25 cellular contexts compared by ENCODE assay signal in genomic region chr2:182638652-182639051, GRCh38.
"Had no signal": no experiment of that assay in that cellular context is flagged by ENCODE, and none has a peak within 500 bp of the region (broad histone marks: within the 10 kb centered on the region; RNA-seq: fewer than 3 reads in every experiment).

No MANE protein-coding gene starts in this region.

- H3K79me2 ChIP-seq: hepatocyte had no signal

- H3K9me3 ChIP-seq: gastroesophageal sphincter, heart left ventricle, mucosa of descending colon, ovary, psoas muscle, sigmoid colon, stomach, tibial artery, upper lobe of left lung had no signal

- FAIRE-seq: colon, kidney, urothelium cell line had no signal

- H3K36me3 Mint-ChIP-seq: naive B cell; natural killer cell treated with Interleukin-12 subunit alpha and Interleukin-12 subunit beta and Interleukin-15 and Interleukin-18, amount 100 ng/mL, for 72 hours; stimulated activated effector memory CD8-positive, alpha-beta T cell treated with anti-CD3 and anti-CD28 coated beads, Interleukin-12 subunit alpha, Interleukin-12 subunit beta, amount 100 ng/mL, for 72 hours had no signal

- H3K4me1 ChIP-seq: foreskin keratinocyte, gastroesophageal sphincter, heart left ventricle, psoas muscle, stomach, tibial artery, upper lobe of left lung had no signal

- H2AFZ ChIP-seq: hepatocyte had no signal

- DNase-seq: dorsolateral prefrontal cortex; effector CD4-positive, alpha-beta T cell; foreskin keratinocyte; heart left ventricle; kidney; mucosa of descending colon; naive B cell; occipital lobe; ovary; psoas muscle; right cardiac atrium; sigmoid colon; stimulated activated CD4-positive, alpha-beta T cell treated with anti-CD3 and anti-CD28 coated beads, Interleukin-2, amount 100 ng/mL, for 24 hours; stimulated activated CD4-positive, alpha-beta T cell treated with anti-CD3 and anti-CD28 coated beads, Interleukin-4, amount 100 ng/mL, for 24 hours; stimulated activated naive CD4-positive, alpha-beta T cell treated with Interleukin-2 at 50 U/mL for 16 hours; stomach; tibial artery; upper lobe of left lung had no signal

- H3K36me3 ChIP-seq: gastroesophageal sphincter, heart left ventricle, ovary, sigmoid colon, stomach, tibial artery, upper lobe of left lung had no signal

- H3K27ac Mint-ChIP-seq: natural killer cell treated with Interleukin-12 subunit alpha and Interleukin-12 subunit beta and Interleukin-15 and Interleukin-18, amount 100 ng/mL, for 72 hours; stimulated activated effector memory CD8-positive, alpha-beta T cell treated with anti-CD3 and anti-CD28 coated beads, Interleukin-12 subunit alpha, Interleukin-12 subunit beta, amount 100 ng/mL, for 72 hours had no signal

- H3K4me1 Mint-ChIP-seq: naive B cell; stimulated activated effector memory CD8-positive, alpha-beta T cell treated with anti-CD3 and anti-CD28 coated beads, Interleukin-12 subunit alpha, Interleukin-12 subunit beta, amount 100 ng/mL, for 72 hours had no signal

- ATAC-seq: foreskin keratinocyte; gastroesophageal sphincter; heart left ventricle; left lobe of liver; mucosa of descending colon; natural killer cell treated with Interleukin-12 subunit alpha and Interleukin-12 subunit beta and Interleukin-15 and Interleukin-18, amount 100 ng/mL, for 72 hours; psoas muscle; right cardiac atrium; stimulated activated effector memory CD8-positive, alpha-beta T cell treated with anti-CD3 and anti-CD28 coated beads, Interleukin-12 subunit alpha, Interleukin-12 subunit beta, amount 100 ng/mL, for 72 hours had no signal

- H3K27me3 ChIP-seq: dorsolateral prefrontal cortex, foreskin keratinocyte, gastroesophageal sphincter, heart left ventricle, hepatocyte, ovary, sigmoid colon, stomach, tibial artery, upper lobe of left lung had no signal

- H3K9me3 Mint-ChIP-seq: naive B cell; natural killer cell treated with Interleukin-12 subunit alpha and Interleukin-12 subunit beta and Interleukin-15 and Interleukin-18, amount 100 ng/mL, for 72 hours; stimulated activated effector memory CD8-positive, alpha-beta T cell treated with anti-CD3 and anti-CD28 coated beads, Interleukin-12 subunit alpha, Interleukin-12 subunit beta, amount 100 ng/mL, for 72 hours had no signal

- H3K27ac ChIP-seq: dorsolateral prefrontal cortex, foreskin keratinocyte, gastroesophageal sphincter, heart left ventricle, hepatocyte, ovary, psoas muscle, sigmoid colon, stomach, tibial artery, upper lobe of left lung had no signal

- H3K4me3 ChIP-seq: dorsolateral prefrontal cortex, gastroesophageal sphincter, heart left ventricle, hepatocyte, mucosa of descending colon, ovary, psoas muscle, sigmoid colon, stomach, tibial artery, upper lobe of left lung had no signal

- H3K4me2 ChIP-seq: hepatocyte had no signal

- H3K4me3 Mint-ChIP-seq: naive B cell; natural killer cell treated with Interleukin-12 subunit alpha and Interleukin-12 subunit beta and Interleukin-15 and Interleukin-18, amount 100 ng/mL, for 72 hours; stimulated activated effector memory CD8-positive, alpha-beta T cell treated with anti-CD3 and anti-CD28 coated beads, Interleukin-12 subunit alpha, Interleukin-12 subunit beta, amount 100 ng/mL, for 72 hours had no signal
